ENCODE assay signal across 14 cellular contexts in genomic region chr7:41930538-41931262, GRCh38.
DNase-seq lines count a peak whose midpoint lies in the region; ATAC-seq and TF ChIP-seq lines count a peak whose summit lies in the region.
"Had no signal": no experiment of that assay in that cellular context is flagged by ENCODE, and none has a peak within 500 bp of the region (broad histone marks: within the 10 kb centered on the region; RNA-seq: fewer than 3 reads in every experiment).

No MANE protein-coding gene starts in this region.

- H2AFZ ChIP-seq in IMR-90 (replicated peaks; ENCODE audit: low read length, poor library complexity), result peak overlapping the region; percentile 60
- peak overlapping the region; percentile 85 for H2AFZ ChIP-seq in mammary epithelial cell (ENCODE audit: low read depth, low read length)

- CTCF ChIA-PET in IMR-90 (lab: Yijun Ruan, JAX) (interaction anchor here (2.0 kb wide), 1 partner anchor 10 kb away, joined by 8 read pairs; no protein-coding TSS in a partner anchor), mammary epithelial cell (lab: Charles Lee; ENCODE audit: low non-redundant PET) (interaction anchor here (0.6 kb wide), 1 partner anchor 10 kb away, joined by 5 read pairs; no protein-coding TSS in a partner anchor)

- H3K4me3 ChIP-seq in IMR-90 (ENCODE audit: insufficient read depth, low read depth, low read length) (no peak overlapping the region), mammary epithelial cell (replicated peaks in 1 of 3; ENCODE audit: insufficient read depth in 1 of 3, low read depth in 2 of 3, low read length in 3 of 3) (no peak overlapping the region), upper lobe of left lung (no peak overlapping the region)
- H3K4me3 ChIP-seq: dorsolateral prefrontal cortex, SJCRH30 had no signal

- peak overlapping the region; percentile 71 for H2BK20ac ChIP-seq in IMR-90 (ENCODE audit: low read depth, low read length)

- H3K4me2 ChIP-seq in IMR-90 (ENCODE audit: low read depth, low read length), result peak overlapping the region; percentile 24; the same call in 1 of the 2 replicates
- no peak overlapping the region for H3K4me2 ChIP-seq in mammary epithelial cell (ENCODE audit: insufficient read depth, low read depth, low read length)

- peak overlapping the region; percentile 32 for H2BK5ac ChIP-seq in IMR-90 (ENCODE audit: low read depth, low read length, poor library complexity, severe bottlenecking)

- peak; percentile 61 for DNase-seq in IMR-90
- DNase-seq in mammary epithelial cell, result peak; percentile 48
- DNase-seq in upper lobe of left lung, result no peak
- no peak for DNase-seq in natural killer cell treated with Interleukin-12 subunit alpha and Interleukin-12 subunit beta and Interleukin-15 and Interleukin-18, amount 100 ng/mL, for 72 hours (ENCODE audit: low spot score)
- DNase-seq: activated CD8-positive, alpha-beta memory T cell treated with anti-CD3 and anti-CD28 coated beads, Interleukin-2, amount 50 U/mL, for 48 hours; dorsolateral prefrontal cortex; NCI-H187 treated with DMSO at 0.1 percent for 48 hours; NCI-H82; SJCRH30 had no signal

- TF ChIP-seq EP300 in upper lobe of left lung (IDR thresholded peaks at IDR 0.05), result no peak

- dilution Hi-C loops in IMR-90 (cut with HindIII; ENCODE audit: low sequenced_read_pairs, unreplicated experiment) (no loop called here), mammary epithelial cell (cut with HindIII; ENCODE audit: low sequenced_read_pairs) (loop anchor here (5.0 to 10.0 kb wide), 2 partner anchors 52 to 924 kb away; no protein-coding TSS in a partner anchor)

- H3K4me1 ChIP-seq in IMR-90 (ENCODE audit: control insufficient read depth, insufficient read depth, low read length), result peaks cover 13% of the 10 kb centered on the region
- peaks cover 5% of the 10 kb centered on the region for H3K4me1 ChIP-seq in mammary epithelial cell (ENCODE audit: insufficient read depth, low read length)
- no peaks in the 10 kb centered on the region for H3K4me1 ChIP-seq in upper lobe of left lung
- H3K4me1 ChIP-seq: SJCRH30 had no signal

- peak overlapping the region; percentile 61 for H3K14ac ChIP-seq in IMR-90 (replicated peaks; ENCODE audit: low read depth, low read length)

- peak overlapping the region in 1 of 2 experiments; percentile 76; a peak in 2 of 4 replicates for H4K8ac ChIP-seq in IMR-90 (ENCODE audit: low read depth in 2 of 2, low read length in 2 of 2)

- H4K5ac ChIP-seq in IMR-90 (ENCODE audit: low read depth, low read length), result peak overlapping the region; percentile 64; the same call in 1 of the 2 replicates

- H4K91ac ChIP-seq in IMR-90 (ENCODE audit: insufficient read depth, low read depth, low read length), result peak overlapping the region; percentile 13; the same call in 1 of the 2 replicates

- H3K79me2 ChIP-seq in mammary epithelial cell (ENCODE audit: insufficient read depth, low read length), result no peaks in the 10 kb centered on the region

- no peak overlapping the region for H2AK5ac ChIP-seq in IMR-90 (ENCODE audit: low read depth, low read length)

- H3K4me1 Mint-ChIP-seq in stimulated activated memory B cell treated with anti-CD40 and anti-IgM and Interleukin-4, amounts not matched to agents 10 μg/mL and 1 μg/mL and 100 μg/mL, for 72 hours, result peaks cover 31% of the 10 kb centered on the region
- peaks cover 4 to 10% of the 10 kb centered on the region in 2 donors for H3K4me1 Mint-ChIP-seq in natural killer cell treated with Interleukin-12 subunit alpha and Interleukin-12 subunit beta and Interleukin-15 and Interleukin-18, amount 100 ng/mL, for 72 hours (ENCODE audit: low read depth in 2 of 2)
- H3K4me1 Mint-ChIP-seq: nephron had no signal

- H3K27me3 Mint-ChIP-seq in stimulated activated memory B cell treated with anti-CD40 and anti-IgM and Interleukin-4, amounts not matched to agents 10 μg/mL and 1 μg/mL and 100 μg/mL, for 72 hours, result no peaks in the 10 kb centered on the region
- peaks cover 6 to 17% of the 10 kb centered on the region in 2 donors for H3K27me3 Mint-ChIP-seq in natural killer cell treated with Interleukin-12 subunit alpha and Interleukin-12 subunit beta and Interleukin-15 and Interleukin-18, amount 100 ng/mL, for 72 hours

- ATAC-seq in GM19351 (IDR thresholded peaks at IDR 0.05; ENCODE audit: unreplicated experiment) (peak; percentile 70), IMR-90 (ENCODE audit: low read depth) (no peak), upper lobe of left lung (ENCODE audit: low FRiP score in 2 of 2) (no peak), HG03439 (IDR thresholded peaks at IDR 0.05; ENCODE audit: unreplicated experiment) (no peak)
- peak; percentile 43 for ATAC-seq in stimulated activated memory B cell treated with anti-CD40 and anti-IgM and Interleukin-4, amounts not matched to agents 10 μg/mL and 1 μg/mL and 100 μg/mL, for 72 hours
- ATAC-seq in natural killer cell treated with Interleukin-12 subunit alpha and Interleukin-12 subunit beta and Interleukin-15 and Interleukin-18, amount 100 ng/mL, for 72 hours, result no peak
- ATAC-seq: sciatic nerve had no signal

- H3K18ac ChIP-seq in IMR-90 (ENCODE audit: low read depth, low read length), result peak overlapping the region; percentile 64; the same call in 1 of the 2 replicates

- no peak overlapping the region for H3K27ac Mint-ChIP-seq in stimulated activated memory B cell treated with anti-CD40 and anti-IgM and Interleukin-4, amounts not matched to agents 10 μg/mL and 1 μg/mL and 100 μg/mL, for 72 hours
- no peak overlapping the region for H3K27ac Mint-ChIP-seq in natural killer cell treated with Interleukin-12 subunit alpha and Interleukin-12 subunit beta and Interleukin-15 and Interleukin-18, amount 100 ng/mL, for 72 hours
- H3K27ac Mint-ChIP-seq: nephron had no signal

- peaks cover 5% of the 10 kb centered on the region for H3K9me3 Mint-ChIP-seq in stimulated activated memory B cell treated with anti-CD40 and anti-IgM and Interleukin-4, amounts not matched to agents 10 μg/mL and 1 μg/mL and 100 μg/mL, for 72 hours
- H3K9me3 Mint-ChIP-seq in natural killer cell treated with Interleukin-12 subunit alpha and Interleukin-12 subunit beta and Interleukin-15 and Interleukin-18, amount 100 ng/mL, for 72 hours, result no peaks in the 10 kb centered on the region
- H3K9me3 Mint-ChIP-seq: nephron had no signal

- H3K56ac ChIP-seq in IMR-90 (ENCODE audit: extremely low read depth, insufficient read depth, low read length), result 0 out of 2 replicates have a peak overlapping the region, but pooled peaks have one; percentile 33

- H3K27me3 ChIP-seq in IMR-90 (ENCODE audit: control insufficient read depth, insufficient read depth, low read length), result no peaks in the 10 kb centered on the region
- H3K27me3 ChIP-seq in mammary epithelial cell (ENCODE audit: insufficient read depth, low read length), result no peaks in the 10 kb centered on the region
- H3K27me3 ChIP-seq in upper lobe of left lung, result no peaks in the 10 kb centered on the region

- H2BK15ac ChIP-seq in IMR-90 (ENCODE audit: low read depth, low read length), result peak overlapping the region; percentile 1; the same call in 1 of the 3 replicates

- WGBS in IMR-90 (ENCODE audit: extremely low coverage in 2 of 2, insufficient read length in 1 of 2), 2 experiments, result 100% methylated on average over 1 of the region's 4 CpGs; no CpG with 5 or more reads in 1 of the 2 experiments
- WGBS in mammary epithelial cell (ENCODE audit: low coverage, missing lambda C conversion rate), result 63% methylated on average over 4 of the region's 4 CpGs
- WGBS in upper lobe of left lung, 2 donors, result 78 to 81% methylated on average over 4 of the region's 4 CpGs

- BruUV-seq in IMR-90 (replicated peaks; lab: Mats Ljungman, UMichigan), result no TSS peak
- no TSS peak for BruUV-seq in mammary epithelial cell (replicated peaks; lab: Mats Ljungman, UMichigan)

- H3K9me3 ChIP-seq in IMR-90 (ENCODE audit: control insufficient read depth, insufficient read depth, low read length), result no peaks in the 10 kb centered on the region
- no peaks in the 10 kb centered on the region for H3K9me3 ChIP-seq in mammary epithelial cell (replicated peaks; ENCODE audit: insufficient read depth, low read length)
- no peaks in the 10 kb centered on the region for H3K9me3 ChIP-seq in upper lobe of left lung
- H3K9me3 ChIP-seq: SJCRH30 had no signal

- H3K4ac ChIP-seq in IMR-90 (ENCODE audit: low read depth, low read length), result peak overlapping the region; percentile 65; the same call in 1 of the 2 replicates

- H3K36me3 ChIP-seq in IMR-90 (ENCODE audit: control insufficient read depth, insufficient read depth, low read length) (no peaks in the 10 kb centered on the region), mammary epithelial cell (ENCODE audit: insufficient read depth, low read length) (no peaks in the 10 kb centered on the region), upper lobe of left lung (no peaks in the 10 kb centered on the region)
- H3K36me3 ChIP-seq: SJCRH30 had no signal

- TF ChIP-seq POLR2A in IMR-90 (IDR thresholded peaks at IDR 0.05; ENCODE audit: low read depth, low read length), result no peak
- TF ChIP-seq POLR2A in upper lobe of left lung (IDR thresholded peaks at IDR 0.05), result no peak

- no peak overlapping the region for H3K4me3 Mint-ChIP-seq in stimulated activated memory B cell treated with anti-CD40 and anti-IgM and Interleukin-4, amounts not matched to agents 10 μg/mL and 1 μg/mL and 100 μg/mL, for 72 hours
- no peak overlapping the region for H3K4me3 Mint-ChIP-seq in natural killer cell treated with Interleukin-12 subunit alpha and Interleukin-12 subunit beta and Interleukin-15 and Interleukin-18, amount 100 ng/mL, for 72 hours
- H3K4me3 Mint-ChIP-seq: nephron had no signal

- no peaks in the 10 kb centered on the region for H4K20me1 ChIP-seq in IMR-90 (ENCODE audit: insufficient read depth, low read length)
- no peaks in the 10 kb centered on the region for H4K20me1 ChIP-seq in mammary epithelial cell (ENCODE audit: insufficient read depth, low read length)

- TF ChIP-seq CTCF in IMR-90 (conservative IDR thresholded peaks at IDR 0.05; ENCODE audit: low read depth, low read length) (no peak), mammary epithelial cell (conservative IDR thresholded peaks at IDR 0.05 in 1 of 2, IDR thresholded peaks at IDR 0.05 in 1 of 2; ENCODE audit: extremely low read depth in 1 of 2, insufficient read depth in 1 of 2, low read depth in 1 of 2, low read length in 2 of 2) (no peak), upper lobe of left lung (IDR thresholded peaks at IDR 0.05) (no peak)

- H2BK120ac ChIP-seq in IMR-90 (ENCODE audit: low read depth, low read length), result peak overlapping the region; percentile 53

- in situ Hi-C loops in IMR-90 (cut with MboI; ENCODE audit: low sequenced_read_pairs) (no loop called here), mammary epithelial cell (cut with MboI; ENCODE audit: low sequenced_read_pairs in 2 of 2) (no loop called here)

- H3K27ac ChIP-seq in IMR-90 (ENCODE audit: insufficient read depth, low read length), result peak overlapping the region; percentile 17; the same call in 1 of the 2 replicates
- no peak overlapping the region for H3K27ac ChIP-seq in mammary epithelial cell (ENCODE audit: insufficient read depth, low read depth, low read length)
- no peak overlapping the region for H3K27ac ChIP-seq in upper lobe of left lung
- H3K27ac ChIP-seq: dorsolateral prefrontal cortex, SJCRH30 had no signal

- TF ChIP-seq RAD21 in IMR-90 (IDR thresholded peaks at IDR 0.05; ENCODE audit: low read length), result no peak

- H3K36me3 Mint-ChIP-seq in stimulated activated memory B cell treated with anti-CD40 and anti-IgM and Interleukin-4, amounts not matched to agents 10 μg/mL and 1 μg/mL and 100 μg/mL, for 72 hours, result no peaks in the 10 kb centered on the region
- H3K36me3 Mint-ChIP-seq in natural killer cell treated with Interleukin-12 subunit alpha and Interleukin-12 subunit beta and Interleukin-15 and Interleukin-18, amount 100 ng/mL, for 72 hours, result no peaks in the 10 kb centered on the region

- H2AK9ac ChIP-seq in IMR-90 (replicated peaks; ENCODE audit: low read depth, low read length, poor library complexity), result no peak overlapping the region

- intact Hi-C loops in IMR-90 (cut with micrococcal nuclease) (no loop called here), mammary epithelial cell (cut with micrococcal nuclease) (no loop called here)

- H3K79me1 ChIP-seq in IMR-90 (ENCODE audit: low read depth in 1 of 2, low read length in 2 of 2), result no peaks in the 10 kb centered on the region

- POLR2A ChIA-PET in IMR-90 (lab: Charles Lee; ENCODE audit: unreplicated experiment), result no interaction called here

- peak overlapping the region; percentile 48; the same call in 1 of the 2 replicates for H3K23ac ChIP-seq in IMR-90 (ENCODE audit: low read depth, low read length)

- no peak overlapping the region for H3K9ac ChIP-seq in IMR-90 (ENCODE audit: low read depth, low read length)
- H3K9ac ChIP-seq in mammary epithelial cell (ENCODE audit: insufficient read depth, low read length), result no peak overlapping the region

- H3K9me1 ChIP-seq in IMR-90 (ENCODE audit: insufficient read depth, low read length), result no peaks in the 10 kb centered on the region; the same call in 1 of the 2 replicates

Comparison
In these comparisons a context has a peak if more than half of its experiments do, and no peak if none do; other contexts are left out.
1. ATAC-seq: peak in GM19351 (single experiment) and stimulated activated memory B cell treated with anti-CD40 and anti-IgM and Interleukin-4, amounts not matched to agents 10 μg/mL and 1 μg/mL and 100 μg/mL, for 72 hours (single experiment); none in IMR-90 (single experiment), upper lobe of left lung (0 of 2), HG03439 (single experiment) and natural killer cell treated with Interleukin-12 subunit alpha and Interleukin-12 subunit beta and Interleukin-15 and Interleukin-18, amount 100 ng/mL, for 72 hours (0 of 2).
2. DNase-seq: peak in IMR-90 (single experiment) and mammary epithelial cell (single experiment); none in upper lobe of left lung (0 of 2) and natural killer cell treated with Interleukin-12 subunit alpha and Interleukin-12 subunit beta and Interleukin-15 and Interleukin-18, amount 100 ng/mL, for 72 hours (single experiment).